10 cellular contexts compared by ENCODE assay signal in genomic region chr1:228162286-228163003, GRCh38. TPM values are rescaled to one million over a fixed set of nuclear protein-coding genes. Genes with fewer than 3 reads are reported as not detected.
DNase-seq lines count a peak whose midpoint lies in the region; ATAC-seq, FAIRE-seq and TF ChIP-seq lines count a peak whose summit lies in the region.
"Had no signal": no experiment of that assay in that cellular context is flagged by ENCODE, and none has a peak within 500 bp of the region (broad histone marks: within the 10 kb centered on the region; RNA-seq: fewer than 3 reads in every experiment).

No MANE protein-coding gene starts in this region.

- no peaks in the 10 kb centered on the region for H3K27me3 Mint-ChIP-seq in activated CD4-positive, alpha-beta T cell treated with anti-CD3 and anti-CD28 coated beads for 36 hours
- no peaks in the 10 kb centered on the region for H3K27me3 Mint-ChIP-seq in MCF 10A (ENCODE audit: insufficient read depth, unreplicated experiment)

- H3K4me2 ChIP-seq in HepG2 (ENCODE audit: low read depth, low read length), result peak overlapping the region; percentile 21

- TF ChIP-seq RAD21 in HepG2 (CRISPR knock-in tag; IDR thresholded peaks at IDR 0.05), result no peak

- H3K4me3 Mint-ChIP-seq in activated CD4-positive, alpha-beta T cell treated with anti-CD3 and anti-CD28 coated beads for 36 hours, result no peak overlapping the region
- H3K4me3 Mint-ChIP-seq in MCF 10A (ENCODE audit: unreplicated experiment), result peak overlapping the region; percentile 70

- no peak for ATAC-seq in activated CD4-positive, alpha-beta T cell treated with anti-CD3 and anti-CD28 coated beads for 36 hours
- no peak for ATAC-seq in HepG2
- ATAC-seq in HG02981 (IDR thresholded peaks at IDR 0.05; ENCODE audit: unreplicated experiment), result no peak

- no peaks in the 10 kb centered on the region for H4K20me1 ChIP-seq in HepG2 (ENCODE audit: insufficient read depth, low read length)

- BruUV-seq in MCF 10A (replicated peaks; lab: Mats Ljungman, UMichigan), result TSS peak; percentile 29
- no TSS peak for BruUV-seq in HepG2 (replicated peaks; lab: Mats Ljungman, UMichigan)

- H3K27me3 ChIP-seq in HepG2 (ENCODE audit: control insufficient read depth in 1 of 2, insufficient read depth in 2 of 2, low read length in 2 of 2), result no peaks in the 10 kb centered on the region; a peak in 1 of 5 replicates
- H3K27me3 ChIP-seq in thyroid gland, result no peaks in the 10 kb centered on the region

- in situ Hi-C loops in HepG2 (cut with HindIII; ENCODE audit: extremely low pct_ligation_motif_present, low pct_unique_long_range_greater_than_20kb), result no loop called here

- H2AFZ ChIP-seq in HepG2 (ENCODE audit: low read length), result no peak overlapping the region

- TF ChIP-seq POLR2A in HepG2 (IDR thresholded peaks at IDR 0.05; ENCODE audit: insufficient read depth in 1 of 2, low read depth in 2 of 2, low read length in 2 of 2) (no peak), thyroid gland (IDR thresholded peaks at IDR 0.05) (no peak)

- CTCF ChIA-PET in activated CD4-positive, alpha-beta T cell treated with anti-CD3 and anti-CD28 coated beads for 36 hours (lab: Charles Lee), result interaction anchor here (1.3 kb wide), 1 partner anchor 17 kb away, joined by 5 read pairs; no protein-coding TSS in a partner anchor
- CTCF ChIA-PET in MCF 10A (lab: Yijun Ruan, JAX) (interaction anchor here (0.6 to 7.1 kb wide), 10 partner anchors 10 to 681 kb away, joined by 3 to 72 read pairs (median 4); partner anchors contain the start of genes GJC2 and GUK1), HepG2 (lab: Yijun Ruan, JAX; ENCODE audit: low intra/inter-chr PET ratio, low total read pairs) (no interaction called here)

- POLR2A ChIA-PET in activated CD4-positive, alpha-beta T cell treated with anti-CD3 and anti-CD28 coated beads for 36 hours (lab: Charles Lee), result interaction anchor here (1.3 kb wide), 1 partner anchor 19 kb away, joined by 3 read pairs; no protein-coding TSS in a partner anchor
- POLR2A ChIA-PET in MCF 10A (lab: Yijun Ruan, JAX), result interaction anchor here (1.0 to 10.8 kb wide), 10 partner anchors 10 to 296 kb away, joined by 3 to 318 read pairs (median 14); partner anchors contain the start of genes ARF1, GJC2, GUK1 and MRPL55
- POLR2A ChIA-PET in HepG2 (lab: Yijun Ruan, JAX), result no interaction called here

- TF ChIP-seq CTCF in MCF 10A (IDR thresholded peaks at IDR 0.05; ENCODE audit: unreplicated experiment), result no peak
- no peak for TF ChIP-seq CTCF in HepG2 (CRISPR knock-in tag; IDR thresholded peaks at IDR 0.05)
- TF ChIP-seq CTCF in thyroid gland (IDR thresholded peaks at IDR 0.05), result no peak

- no peak for FAIRE-seq in HepG2 (lab: Jason Lieb, UNC)

- H3K36me3 ChIP-seq in HepG2 (replicated peaks in 1 of 2; ENCODE audit: control insufficient read depth in 1 of 2, insufficient read depth in 2 of 2, low read length in 2 of 2), result no peaks in the 10 kb centered on the region
- H3K36me3 ChIP-seq in thyroid gland, result no peaks in the 10 kb centered on the region

- TF ChIP-seq EP300 in HepG2 (IDR thresholded peaks at IDR 0.05; ENCODE audit: low read depth in 2 of 2, low read length in 2 of 2) (no peak), HepG2 (CRISPR knock-in tag; IDR thresholded peaks at IDR 0.05; ENCODE audit: borderline replicate concordance) (no peak)

- H3K9ac ChIP-seq in HepG2 (ENCODE audit: insufficient read depth, low read depth, low read length), result 0 out of 2 replicates have a peak overlapping the region, but pooled peaks have one; percentile 17

- intact Hi-C loops in activated CD4-positive, alpha-beta T cell treated with anti-CD3 and anti-CD28 coated beads for 36 hours (cut with DNase I, micrococcal nuclease), result loop anchor here in 1 of 2 experiments (10.0 kb wide), 1 partner anchor 1758 kb away; the partner anchor contains the start of gene PARP1
- intact Hi-C loops in MCF 10A (cut with micrococcal nuclease), result loop anchor here (1.0 kb wide), 1 partner anchor 13 kb away; the partner anchor contains the start of gene GJC2
- intact Hi-C loops in HepG2 (cut with micrococcal nuclease; ENCODE audit: unreplicated experiment), result no loop called here
- intact Hi-C loops in thyroid gland (cut with DNase I), result no loop called here
- intact Hi-C loops in head of caudate nucleus (cut with DNase I), result loop anchor here (10.0 kb wide), 1 partner anchor 322 kb away; the partner anchor contains the start of gene RNF187

- H3K9me3 Mint-ChIP-seq in activated CD4-positive, alpha-beta T cell treated with anti-CD3 and anti-CD28 coated beads for 36 hours (ENCODE audit: low read depth), result no peaks in the 10 kb centered on the region
- no peaks in the 10 kb centered on the region for H3K9me3 Mint-ChIP-seq in MCF 10A (ENCODE audit: unreplicated experiment)

- H3K4me1 Mint-ChIP-seq in activated CD4-positive, alpha-beta T cell treated with anti-CD3 and anti-CD28 coated beads for 36 hours, result peaks cover 31% of the 10 kb centered on the region
- H3K4me1 Mint-ChIP-seq in MCF 10A (ENCODE audit: insufficient read depth, unreplicated experiment), result peaks cover 46% of the 10 kb centered on the region

- H3K9me3 ChIP-seq in HepG2 (ENCODE audit: low read length), result no peaks in the 10 kb centered on the region
- no peaks in the 10 kb centered on the region for H3K9me3 ChIP-seq in thyroid gland

- no peak for DNase-seq in activated CD4-positive, alpha-beta T cell treated with anti-CD3 and anti-CD28 coated beads for 36 hours
- DNase-seq in activated CD4-positive, alpha-beta T cell treated with anti-CD3 and anti-CD28 coated beads, Interleukin-2, amount 50 U/mL, for 48 hours, result no peak
- DNase-seq in MCF 10A (ENCODE audit: unreplicated experiment), result peak; percentile 66
- DNase-seq in HepG2 (ENCODE audit: low spot score), result no peak
- DNase-seq in thyroid gland, result peak; percentile 38 to 40
- no peak for DNase-seq in head of caudate nucleus
- no peak for DNase-seq in SW 1271 (lab: John Stamatoyannopoulos, UW)
- DNase-seq: hypothalamus, NCI-H446 treated with DMSO at 0.1 percent for 48 hours had no signal

- peak overlapping the region; percentile 29 for H3K27ac Mint-ChIP-seq in activated CD4-positive, alpha-beta T cell treated with anti-CD3 and anti-CD28 coated beads for 36 hours
- H3K27ac Mint-ChIP-seq in MCF 10A (ENCODE audit: low read depth, unreplicated experiment), result peak overlapping the region; percentile 86

- H3K36me3 Mint-ChIP-seq in activated CD4-positive, alpha-beta T cell treated with anti-CD3 and anti-CD28 coated beads for 36 hours (ENCODE audit: low read depth), result no peaks in the 10 kb centered on the region
- peaks cover 13% of the 10 kb centered on the region for H3K36me3 Mint-ChIP-seq in MCF 10A (ENCODE audit: insufficient read depth, unreplicated experiment)

- H3K4me3 ChIP-seq in HepG2 (replicated peaks in 1 of 3; ENCODE audit: insufficient read depth in 1 of 3, low read depth in 2 of 3, low read length in 3 of 3), result peak overlapping the region in 1 of 3 experiments; percentile 42; a peak in 1 of 6 replicates
- no peak overlapping the region for H3K4me3 ChIP-seq in thyroid gland (replicated peaks in 1 of 3)

- H3K27ac ChIP-seq in HepG2 (ENCODE audit: extremely low read length, insufficient read depth, low read length), result no peak overlapping the region
- H3K27ac ChIP-seq in thyroid gland, result peak overlapping the region; percentile 53 to 64 (median 63)

- H3K4me1 ChIP-seq in HepG2 (ENCODE audit: insufficient read depth, low read length) (peaks cover 62% of the 10 kb centered on the region), thyroid gland (peaks cover 6 to 18% of the 10 kb centered on the region in 2 donors)

- H3K79me2 ChIP-seq in HepG2 (ENCODE audit: insufficient read depth, low read length), result peaks cover 5% of the 10 kb centered on the region

- 61% methylated on average over 6 of the region's 14 CpGs for WGBS in HepG2 (ENCODE audit: low lambda C conversion rate)
- 34% methylated on average over 5 to 10 of the region's 14 CpGs for WGBS in thyroid gland, 2 donors

RNA-seq across cellular contexts. Expression of gene IBA57, which starts 3.2 kb away (rescaled TPM):
- 1 to 10 TPM; 6.0 to 8.3 TPM for total RNA-seq in activated CD4-positive, alpha-beta T cell treated with anti-CD3 and anti-CD28 coated beads for 36 hours
- 12.0 and 16.5 TPM in 2 replicates for total RNA-seq in MCF 10A (2022)
- 9.7 and 10.2 TPM in 2 replicates for total RNA-seq in HepG2 (2016; rRNA removed; fragmentation: Illumina TruSeq; extraction: Trizol)
- 0.81 and 1.6 TPM in 2 replicates for total RNA-seq in HepG2 (2016; cell fraction: cytosol; rRNA removed; fragmentation: Illumina TruSeq; extraction: Trizol; ENCODE audit: low read depth)
- total RNA-seq in HepG2 (2016; cell fraction: insoluble cytoplasmic fraction; rRNA removed; fragmentation: Illumina TruSeq; extraction: Trizol), result 8.3 and 9.2 TPM in 2 replicates
- total RNA-seq in HepG2 (2016; cell fraction: membrane; rRNA removed; fragmentation: Illumina TruSeq; extraction: Trizol), result 2.3 and 3.6 TPM in 2 replicates
- 3.8 and 4.7 TPM in 2 replicates for total RNA-seq in HepG2 (2016; cell fraction: nucleus; rRNA removed; fragmentation: Illumina TruSeq; extraction: Trizol)
- 2.3 and 4.2 TPM in 2 replicates for polyA plus RNA-seq in HepG2 (2011; rRNA removed)
- 1.7 and 3.8 TPM in 2 replicates for polyA plus RNA-seq in HepG2 (2011; cell fraction: cytosol; rRNA removed)
- polyA plus RNA-seq in HepG2 (2011; cell fraction: nucleus; rRNA removed), result 3.6 and 5.6 TPM in 2 replicates
- 2.1 and 2.8 TPM in 2 replicates for polyA plus RNA-seq in HepG2 (2012)
- polyA plus RNA-seq in HepG2 (2016; cell fraction: cytosol; fragmentation: Illumina TruSeq; extraction: Trizol; ENCODE audit: low read depth), result 0.59 and 1.2 TPM in 2 replicates
- polyA plus RNA-seq in HepG2 (2016; cell fraction: insoluble cytoplasmic fraction; fragmentation: Illumina TruSeq; extraction: Trizol; ENCODE audit: low read depth), result 7.5 and 7.6 TPM in 2 replicates
- 2.2 and 2.3 TPM in 2 replicates for polyA plus RNA-seq in HepG2 (2016; cell fraction: membrane; fragmentation: Illumina TruSeq; extraction: Trizol; ENCODE audit: low read depth)
- 4.3 and 5.9 TPM in 2 replicates for polyA plus RNA-seq in HepG2 (2016; cell fraction: nucleus; fragmentation: Illumina TruSeq; extraction: Trizol; ENCODE audit: insufficient read depth, low read depth)
- polyA minus RNA-seq in HepG2 (2011; rRNA and poly(A)+ RNA removed; ENCODE audit: low replicate concordance), result 2.7 and 11.4 TPM in 2 replicates
- 3.1 and 4.6 TPM in 2 replicates for polyA minus RNA-seq in HepG2 (2011; cell fraction: cytosol; rRNA and poly(A)+ RNA removed)
- 3.7 and 5.7 TPM in 2 replicates for polyA minus RNA-seq in HepG2 (2011; cell fraction: nucleus; rRNA and poly(A)+ RNA removed)
- 10 to 100 TPM in 2 of 4 donors, 1 to 10 TPM in 2; 4.0 to 15.0 (median 11.7) TPM for total RNA-seq in thyroid gland

RNA-seq across cellular contexts. Expression of gene GJC2, which starts 12.7 kb away (rescaled TPM):
- under 1 TPM in 1 of 2 experiments, not detected in 1; 0.64 TPM for total RNA-seq in activated CD4-positive, alpha-beta T cell treated with anti-CD3 and anti-CD28 coated beads for 36 hours
- 9.0 and 18.5 TPM in 2 replicates for total RNA-seq in MCF 10A (2022)
- 1.6 and 3.8 TPM in 2 replicates for total RNA-seq in HepG2 (2016; rRNA removed; fragmentation: Illumina TruSeq; extraction: Trizol)
- total RNA-seq in HepG2 (2016; cell fraction: cytosol; rRNA removed; fragmentation: Illumina TruSeq; extraction: Trizol; ENCODE audit: low read depth), result 0.79 and 1.0 TPM in 2 replicates
- 1.5 and 3.8 TPM in 2 replicates for total RNA-seq in HepG2 (2016; cell fraction: insoluble cytoplasmic fraction; rRNA removed; fragmentation: Illumina TruSeq; extraction: Trizol)
- total RNA-seq in HepG2 (2016; cell fraction: membrane; rRNA removed; fragmentation: Illumina TruSeq; extraction: Trizol), result 1.4 and 2.0 TPM in 2 replicates
- total RNA-seq in HepG2 (2016; cell fraction: nucleus; rRNA removed; fragmentation: Illumina TruSeq; extraction: Trizol), result 2.3 and 2.4 TPM in 2 replicates
- 1.6 and 2.5 TPM in 2 replicates for polyA plus RNA-seq in HepG2 (2011; rRNA removed)
- 1.4 and 3.3 TPM in 2 replicates for polyA plus RNA-seq in HepG2 (2011; cell fraction: cytosol; rRNA removed)
- polyA plus RNA-seq in HepG2 (2011; cell fraction: nucleus; rRNA removed), result 3.1 and 3.8 TPM in 2 replicates
- 2.5 and 2.9 TPM in 2 replicates for polyA plus RNA-seq in HepG2 (2012)
- 0.48 and 0.51 TPM in 2 replicates for polyA plus RNA-seq in HepG2 (2016; cell fraction: cytosol; fragmentation: Illumina TruSeq; extraction: Trizol; ENCODE audit: low read depth)
- polyA plus RNA-seq in HepG2 (2016; cell fraction: insoluble cytoplasmic fraction; fragmentation: Illumina TruSeq; extraction: Trizol; ENCODE audit: low read depth), result 1.7 and 1.8 TPM in 2 replicates
- polyA plus RNA-seq in HepG2 (2016; cell fraction: membrane; fragmentation: Illumina TruSeq; extraction: Trizol; ENCODE audit: low read depth), result 1.2 and 1.3 TPM in 2 replicates
- polyA plus RNA-seq in HepG2 (2016; cell fraction: nucleus; fragmentation: Illumina TruSeq; extraction: Trizol; ENCODE audit: insufficient read depth, low read depth), result 3.1 and 3.7 TPM in 2 replicates
- 0.65 and 7.9 TPM in 2 replicates for polyA minus RNA-seq in HepG2 (2011; rRNA and poly(A)+ RNA removed; ENCODE audit: low replicate concordance)
- polyA minus RNA-seq in HepG2 (2011; cell fraction: cytosol; rRNA and poly(A)+ RNA removed), result 2.4 and 5.1 TPM in 2 replicates
- 2.4 and 2.7 TPM in 2 replicates for polyA minus RNA-seq in HepG2 (2011; cell fraction: nucleus; rRNA and poly(A)+ RNA removed)
- total RNA-seq in thyroid gland, result 10 to 100 TPM in 1 of 4 donors, 1 to 10 TPM in 3; 2.1 to 14.0 (median 3.8) TPM

RNA-seq across cellular contexts. Expression of gene GUK1, which starts 22.4 kb away (rescaled TPM):
- total RNA-seq in activated CD4-positive, alpha-beta T cell treated with anti-CD3 and anti-CD28 coated beads for 36 hours, result 100 to 1,000 TPM; 196 to 270 TPM
- 495 and 510 TPM in 2 replicates for total RNA-seq in MCF 10A (2022)
- total RNA-seq in HepG2 (2016; rRNA removed; fragmentation: Illumina TruSeq; extraction: Trizol), result 82.7 and 116 TPM in 2 replicates
- total RNA-seq in HepG2 (2016; cell fraction: cytosol; rRNA removed; fragmentation: Illumina TruSeq; extraction: Trizol; ENCODE audit: low read depth), result 772 and 776 TPM in 2 replicates
- total RNA-seq in HepG2 (2016; cell fraction: insoluble cytoplasmic fraction; rRNA removed; fragmentation: Illumina TruSeq; extraction: Trizol), result 78.9 and 120 TPM in 2 replicates
- 448 and 476 TPM in 2 replicates for total RNA-seq in HepG2 (2016; cell fraction: membrane; rRNA removed; fragmentation: Illumina TruSeq; extraction: Trizol)
- 51.4 and 56.9 TPM in 2 replicates for total RNA-seq in HepG2 (2016; cell fraction: nucleus; rRNA removed; fragmentation: Illumina TruSeq; extraction: Trizol)
- 154 and 205 TPM in 2 replicates for polyA plus RNA-seq in HepG2 (2011; rRNA removed)
- 228 and 301 TPM in 2 replicates for polyA plus RNA-seq in HepG2 (2011; cell fraction: cytosol; rRNA removed)
- 387 and 492 TPM in 2 replicates for polyA plus RNA-seq in HepG2 (2011; cell fraction: nucleus; rRNA removed)
- polyA plus RNA-seq in HepG2 (2012), result 58.4 and 85.4 TPM in 2 replicates
- 764 and 775 TPM in 2 replicates for polyA plus RNA-seq in HepG2 (2016; cell fraction: cytosol; fragmentation: Illumina TruSeq; extraction: Trizol; ENCODE audit: low read depth)
- polyA plus RNA-seq in HepG2 (2016; cell fraction: insoluble cytoplasmic fraction; fragmentation: Illumina TruSeq; extraction: Trizol; ENCODE audit: low read depth), result 78.9 and 87.4 TPM in 2 replicates
- polyA plus RNA-seq in HepG2 (2016; cell fraction: membrane; fragmentation: Illumina TruSeq; extraction: Trizol; ENCODE audit: low read depth), result 402 and 423 TPM in 2 replicates
- polyA plus RNA-seq in HepG2 (2016; cell fraction: nucleus; fragmentation: Illumina TruSeq; extraction: Trizol; ENCODE audit: insufficient read depth, low read depth), result 119 and 120 TPM in 2 replicates
- 81.2 and 86.5 TPM in 2 replicates for polyA minus RNA-seq in HepG2 (2011; rRNA and poly(A)+ RNA removed; ENCODE audit: low replicate concordance)
- polyA minus RNA-seq in HepG2 (2011; cell fraction: cytosol; rRNA and poly(A)+ RNA removed), result 31.2 and 41.7 TPM in 2 replicates
- polyA minus RNA-seq in HepG2 (2011; cell fraction: nucleus; rRNA and poly(A)+ RNA removed), result 52.1 and 60.5 TPM in 2 replicates
- total RNA-seq in thyroid gland, result 100 to 1,000 TPM; 157 to 385 (median 283) TPM

RNA-seq across cellular contexts. Expression of gene OBSCN, which starts 45.4 kb away (rescaled TPM):
- total RNA-seq in activated CD4-positive, alpha-beta T cell treated with anti-CD3 and anti-CD28 coated beads for 36 hours, result 10 to 100 TPM; 20.0 to 20.5 TPM
- total RNA-seq in MCF 10A (2022), result 22.6 and 29.6 TPM in 2 replicates
- 0.08 and 0.20 TPM in 2 replicates for total RNA-seq in HepG2 (2016; rRNA removed; fragmentation: Illumina TruSeq; extraction: Trizol)
- total RNA-seq in HepG2 (2016; cell fraction: cytosol; rRNA removed; fragmentation: Illumina TruSeq; extraction: Trizol; ENCODE audit: low read depth), result not detected in 2 replicates
- 0.09 and 0.13 TPM in 2 replicates for total RNA-seq in HepG2 (2016; cell fraction: insoluble cytoplasmic fraction; rRNA removed; fragmentation: Illumina TruSeq; extraction: Trizol)
- total RNA-seq in HepG2 (2016; cell fraction: membrane; rRNA removed; fragmentation: Illumina TruSeq; extraction: Trizol), result 0.06 and 0.07 TPM in 2 replicates
- total RNA-seq in HepG2 (2016; cell fraction: nucleus; rRNA removed; fragmentation: Illumina TruSeq; extraction: Trizol), result 0.12 TPM in 1 of 2 replicates, not detected in the other
- polyA plus RNA-seq in HepG2 (2011; rRNA removed), result 0.10 and 0.20 TPM in 2 replicates
- polyA plus RNA-seq in HepG2 (2011; cell fraction: cytosol; rRNA removed), result 0.03 and 0.07 TPM in 2 replicates
- 0.58 and 1.1 TPM in 2 replicates for polyA plus RNA-seq in HepG2 (2011; cell fraction: nucleus; rRNA removed)
- 0.09 and 0.55 TPM in 2 replicates for polyA plus RNA-seq in HepG2 (2012)
- not detected in 2 replicates for polyA plus RNA-seq in HepG2 (2016; cell fraction: cytosol; fragmentation: Illumina TruSeq; extraction: Trizol; ENCODE audit: low read depth)
- polyA plus RNA-seq in HepG2 (2016; cell fraction: insoluble cytoplasmic fraction; fragmentation: Illumina TruSeq; extraction: Trizol; ENCODE audit: low read depth), result 0.08 and 0.10 TPM in 2 replicates
- not detected in 2 replicates for polyA plus RNA-seq in HepG2 (2016; cell fraction: membrane; fragmentation: Illumina TruSeq; extraction: Trizol; ENCODE audit: low read depth)
- 0.14 and 0.32 TPM in 2 replicates for polyA plus RNA-seq in HepG2 (2016; cell fraction: nucleus; fragmentation: Illumina TruSeq; extraction: Trizol; ENCODE audit: insufficient read depth, low read depth)
- polyA minus RNA-seq in HepG2 (2011; rRNA and poly(A)+ RNA removed; ENCODE audit: low replicate concordance), result 0.24 and 23.5 TPM in 2 replicates
- polyA minus RNA-seq in HepG2 (2011; cell fraction: cytosol; rRNA and poly(A)+ RNA removed), result 0.10 and 0.35 TPM in 2 replicates
- 0.52 and 0.99 TPM in 2 replicates for polyA minus RNA-seq in HepG2 (2011; cell fraction: nucleus; rRNA and poly(A)+ RNA removed)
- 10 to 100 TPM; 24.0 to 35.1 (median 31.5) TPM for total RNA-seq in thyroid gland

RNA-seq across cellular contexts. Expression of gene MRPL55, which starts 53.3 kb away (rescaled TPM):
- total RNA-seq in activated CD4-positive, alpha-beta T cell treated with anti-CD3 and anti-CD28 coated beads for 36 hours, result 10 to 100 TPM; 51.0 to 57.7 TPM
- total RNA-seq in MCF 10A (2022) (85.4 and 111 TPM in 2 replicates), HepG2 (2016; rRNA removed; fragmentation: Illumina TruSeq; extraction: Trizol) (92.9 and 97.9 TPM in 2 replicates), thyroid gland (100 to 1,000 TPM in 1 of 4 donors, 10 to 100 TPM in 3; 23.5 to 125 (median 87.5) TPM)
- 49.0 and 60.3 TPM in 2 replicates for total RNA-seq in HepG2 (2016; cell fraction: cytosol; rRNA removed; fragmentation: Illumina TruSeq; extraction: Trizol; ENCODE audit: low read depth)
- total RNA-seq in HepG2 (2016; cell fraction: insoluble cytoplasmic fraction; rRNA removed; fragmentation: Illumina TruSeq; extraction: Trizol), result 86.6 and 104 TPM in 2 replicates
- 54.0 and 72.4 TPM in 2 replicates for total RNA-seq in HepG2 (2016; cell fraction: membrane; rRNA removed; fragmentation: Illumina TruSeq; extraction: Trizol)
- 52.4 and 56.0 TPM in 2 replicates for total RNA-seq in HepG2 (2016; cell fraction: nucleus; rRNA removed; fragmentation: Illumina TruSeq; extraction: Trizol)
- 58.6 and 74.8 TPM in 2 replicates for polyA plus RNA-seq in HepG2 (2011; rRNA removed)
- 43.3 and 107 TPM in 2 replicates for polyA plus RNA-seq in HepG2 (2011; cell fraction: cytosol; rRNA removed)
- polyA plus RNA-seq in HepG2 (2011; cell fraction: nucleus; rRNA removed), result 195 and 229 TPM in 2 replicates
- 31.6 and 40.6 TPM in 2 replicates for polyA plus RNA-seq in HepG2 (2012)
- polyA plus RNA-seq in HepG2 (2016; cell fraction: cytosol; fragmentation: Illumina TruSeq; extraction: Trizol; ENCODE audit: low read depth), result 37.6 and 50.2 TPM in 2 replicates
- polyA plus RNA-seq in HepG2 (2016; cell fraction: insoluble cytoplasmic fraction; fragmentation: Illumina TruSeq; extraction: Trizol; ENCODE audit: low read depth), result 96.5 and 99.2 TPM in 2 replicates
- polyA plus RNA-seq in HepG2 (2016; cell fraction: membrane; fragmentation: Illumina TruSeq; extraction: Trizol; ENCODE audit: low read depth), result 41.3 and 57.8 TPM in 2 replicates
- polyA plus RNA-seq in HepG2 (2016; cell fraction: nucleus; fragmentation: Illumina TruSeq; extraction: Trizol; ENCODE audit: insufficient read depth, low read depth), result 81.1 and 106 TPM in 2 replicates
- 52.6 and 85.2 TPM in 2 replicates for polyA minus RNA-seq in HepG2 (2011; rRNA and poly(A)+ RNA removed; ENCODE audit: low replicate concordance)
- polyA minus RNA-seq in HepG2 (2011; cell fraction: cytosol; rRNA and poly(A)+ RNA removed), result 25.1 and 31.5 TPM in 2 replicates
- 29.2 and 32.2 TPM in 2 replicates for polyA minus RNA-seq in HepG2 (2011; cell fraction: nucleus; rRNA and poly(A)+ RNA removed)

Comparison
In these comparisons a context has a peak if more than half of its experiments do, and no peak if none do; other contexts are left out.
1. DNase-seq: peak in MCF 10A (single experiment) and thyroid gland (2 of 2); none in activated CD4-positive, alpha-beta T cell treated with anti-CD3 and anti-CD28 coated beads for 36 hours (single experiment), activated CD4-positive, alpha-beta T cell treated with anti-CD3 and anti-CD28 coated beads, Interleukin-2, amount 50 U/mL, for 48 hours (0 of 2), HepG2 (single experiment), head of caudate nucleus (0 of 42) and SW 1271 (0 of 2).
2. intact Hi-C loops: an anchor here in MCF 10A (1.0 kb wide) and head of caudate nucleus (10.0 kb wide); none called in HepG2 and thyroid gland.